Comparison of ENCODE assay signal across 22 cellular contexts in genomic region chr13:113469582-113469981, GRCh38. TPM values are rescaled to one million over a fixed set of nuclear protein-coding genes. Genes with fewer than 3 reads are reported as not detected.
DNase-seq lines count a peak whose midpoint lies in the region; ATAC-seq and TF ChIP-seq lines count a peak whose summit lies in the region.
"Had no signal": no experiment of that assay in that cellular context is flagged by ENCODE, and none has a peak within 500 bp of the region (broad histone marks: within the 10 kb centered on the region; RNA-seq: fewer than 3 reads in every experiment).

No MANE protein-coding gene starts in this region.

- peaks cover 9% of the 10 kb centered on the region for H3K27me3 Mint-ChIP-seq in GM23338 (ENCODE audit: insufficient read depth, low read depth, poor library complexity)
- H3K27me3 Mint-ChIP-seq in activated naive CD4-positive, alpha-beta T cell treated with anti-CD3 and anti-CD28 coated beads for 36 hours (ENCODE audit: low read depth) = no peaks in the 10 kb centered on the region

- H3K36me3 ChIP-seq in GM23338 (ENCODE audit: insufficient read depth) = peaks cover 25% of the 10 kb centered on the region
- peaks cover 58% of the 10 kb centered on the region for H3K36me3 ChIP-seq in HUES64 (ENCODE audit: insufficient read depth, low read length)
- peaks cover 7% of the 10 kb centered on the region for H3K36me3 ChIP-seq in iPS-15b (ENCODE audit: control insufficient read depth, insufficient read depth, low read length)
- H3K36me3 ChIP-seq in trophoblast cell (ENCODE audit: control insufficient read depth in 1 of 2, insufficient read depth in 2 of 2, low read length in 2 of 2) = peaks cover 23 to 32% of the 10 kb centered on the region in 2 experiments

- H4K12ac ChIP-seq in trophoblast cell (ENCODE audit: low read depth, low read length) = peak overlapping the region; percentile 56

- H3K79me2 ChIP-seq in GM23338 (replicated peaks; ENCODE audit: insufficient read depth) = peaks cover 54% of the 10 kb centered on the region
- no peaks in the 10 kb centered on the region for H3K79me2 ChIP-seq in trophoblast cell (ENCODE audit: control insufficient read depth, insufficient read depth, low read length, poor library complexity)

- H2BK120ac ChIP-seq in trophoblast cell (ENCODE audit: insufficient read depth, low read length, poor library complexity) = peak overlapping the region; percentile 34

- H3K9me3 ChIP-seq in HUES64 (ENCODE audit: insufficient read depth, low read depth, low read length) (no peaks in the 10 kb centered on the region), iPS-15b (ENCODE audit: control insufficient read depth, insufficient read depth, low read length) (no peaks in the 10 kb centered on the region), trophoblast cell (ENCODE audit: insufficient read depth, low read depth, low read length) (no peaks in the 10 kb centered on the region)
- H3K9me3 ChIP-seq: A549, SJSA1 had no signal

- H3K9ac ChIP-seq in HUES64 (ENCODE audit: low read depth, low read length) = no peak overlapping the region
- peak overlapping the region; percentile 2 for H3K9ac ChIP-seq in iPS-15b (ENCODE audit: low read depth, low read length)
- no peak overlapping the region for H3K9ac ChIP-seq in trophoblast cell (ENCODE audit: low read length)

- no peak for TF ChIP-seq CTCF in GM23338 (conservative IDR thresholded peaks at IDR 0.05; ENCODE audit: low read depth in 2 of 2)

- H3K4me1 Mint-ChIP-seq in GM23338 = peaks cover 18% of the 10 kb centered on the region
- no peaks in the 10 kb centered on the region for H3K4me1 Mint-ChIP-seq in activated naive CD4-positive, alpha-beta T cell treated with anti-CD3 and anti-CD28 coated beads for 36 hours (ENCODE audit: low read depth)

- no peak overlapping the region for H2BK12ac ChIP-seq in trophoblast cell (ENCODE audit: low read length)

- H3K79me1 ChIP-seq in trophoblast cell (ENCODE audit: low read length) = peaks cover 6% of the 10 kb centered on the region

- H2AK5ac ChIP-seq in trophoblast cell (ENCODE audit: low read length) = no peak overlapping the region

- H3K4me1 ChIP-seq in GM23338 (ENCODE audit: insufficient read depth) (peaks cover 12% of the 10 kb centered on the region), HUES64 (ENCODE audit: insufficient read depth, low read length) (peaks cover 9% of the 10 kb centered on the region; the same call in 1 of the 2 replicates), iPS-15b (ENCODE audit: control insufficient read depth, insufficient read depth, low read length) (peaks cover 4% of the 10 kb centered on the region), trophoblast cell (ENCODE audit: control insufficient read depth in 1 of 2, insufficient read depth in 2 of 2, low read length in 2 of 2) (peaks cover 8 to 12% of the 10 kb centered on the region in 2 experiments)
- H3K4me1 ChIP-seq: A549, SJSA1 had no signal

- H3K18ac ChIP-seq in trophoblast cell (ENCODE audit: low read length) = no peak overlapping the region

- H4K20me1 ChIP-seq in GM23338 (replicated peaks; ENCODE audit: insufficient read depth) = peaks cover 13% of the 10 kb centered on the region; the same call in 1 of the 2 replicates

- ATAC-seq in GM23338 = no peak
- no peak for ATAC-seq in GM18498 (IDR thresholded peaks at IDR 0.05; ENCODE audit: unreplicated experiment)
- ATAC-seq: A549 had no signal

- H3F3A ChIP-seq in GM23338 (replicated peaks; ENCODE audit: low read depth) = peaks cover 11% of the 10 kb centered on the region; the same call in 1 of the 2 replicates

- H4K8ac ChIP-seq in trophoblast cell (ENCODE audit: low read depth, low read length) = peak overlapping the region; percentile 44

- H3K27ac Mint-ChIP-seq in GM23338 = peak overlapping the region; percentile 87
- H3K27ac Mint-ChIP-seq in activated naive CD4-positive, alpha-beta T cell treated with anti-CD3 and anti-CD28 coated beads for 36 hours = no peak overlapping the region
- H3K27ac Mint-ChIP-seq: CD8-positive, alpha-beta memory T cell; HFFc6 had no signal

- H3K9me2 ChIP-seq in GM23338 (ENCODE audit: insufficient read depth) = no peaks in the 10 kb centered on the region

- H3K27ac ChIP-seq in GM23338 (ENCODE audit: low read depth) (peak overlapping the region; percentile 78), HUES64 (ENCODE audit: low read depth, low read length) (0 out of 2 replicates have a peak overlapping the region, but pooled peaks have one; percentile 0), trophoblast cell (ENCODE audit: low read depth, low read length) (peak overlapping the region; percentile 68)
- H3K27ac ChIP-seq: A549, SJSA1 had no signal

- WGBS in HUES64 = 92% methylated on average over 7 of the region's 7 CpGs
- no CpG with 5 or more reads among the region's 7 CpGs for WGBS in trophoblast cell (ENCODE audit: extremely low coverage, insufficient coverage, insufficient read length)

- H3K27me3 ChIP-seq in GM23338 (ENCODE audit: insufficient read depth) (no peaks in the 10 kb centered on the region), HUES64 (ENCODE audit: insufficient read depth, low read length) (no peaks in the 10 kb centered on the region), iPS-15b (ENCODE audit: control insufficient read depth, insufficient read depth, low read length) (no peaks in the 10 kb centered on the region), trophoblast cell (ENCODE audit: insufficient read depth, low read length) (no peaks in the 10 kb centered on the region)
- H3K27me3 ChIP-seq: SJSA1 had no signal

- H3K9me3 Mint-ChIP-seq in GM23338 = no peaks in the 10 kb centered on the region
- H3K9me3 Mint-ChIP-seq in activated naive CD4-positive, alpha-beta T cell treated with anti-CD3 and anti-CD28 coated beads for 36 hours = no peaks in the 10 kb centered on the region
- H3K9me3 Mint-ChIP-seq: CD8-positive, alpha-beta memory T cell; HFFc6 had no signal

- no peak overlapping the region for H3K4ac ChIP-seq in trophoblast cell (ENCODE audit: low read depth, low read length)

- H3K14ac ChIP-seq in trophoblast cell (ENCODE audit: low read length) = peak overlapping the region; percentile 32

- H4K91ac ChIP-seq in trophoblast cell (ENCODE audit: low read depth, low read length) = peak overlapping the region; percentile 38

- H2BK5ac ChIP-seq in trophoblast cell (ENCODE audit: low read depth, low read length, poor library complexity) = peak overlapping the region; percentile 25

- H3K4me2 ChIP-seq in GM23338 (no peak overlapping the region), trophoblast cell (ENCODE audit: low read length) (no peak overlapping the region)
- H3K4me2 ChIP-seq: A549 had no signal

- H3K4me3 ChIP-seq in GM23338 = no peak overlapping the region
- no peak overlapping the region for H3K4me3 ChIP-seq in HUES64 (ENCODE audit: low read length)
- H3K4me3 ChIP-seq in iPS-15b (ENCODE audit: low read depth, low read length) = no peak overlapping the region
- H3K4me3 ChIP-seq in trophoblast cell (ENCODE audit: low read depth, low read length) = no peak overlapping the region
- H3K4me3 ChIP-seq: A549, SJSA1 had no signal

- H2AFZ ChIP-seq in GM23338 (no peak overlapping the region), trophoblast cell (ENCODE audit: insufficient read depth, low read length, poor library complexity) (no peak overlapping the region)

- H3K23ac ChIP-seq in trophoblast cell (ENCODE audit: low read length) = no peak overlapping the region

- no peak for DNase-seq in GM23338 (ENCODE audit: low spot score)
- no peak for DNase-seq in trophoblast cell
- DNase-seq in activated naive CD4-positive, alpha-beta T cell treated with anti-CD3 and anti-CD28 coated beads for 36 hours = no peak
- no peak for DNase-seq in NCI-H748 (lab: John Stamatoyannopoulos, UW; ENCODE audit: unreplicated experiment)
- DNase-seq: Calu3; CD8-positive, alpha-beta memory T cell; DMS79 treated with DMSO at 0.1 percent for 48 hours; HFFc6; Karpas-422; NCI-H1092; NCI-H1417 treated with DMSO at 0.1 percent for 48 hours; NCI-H1694 treated with DMSO at 0.1 percent for 48 hours; NCI-H446 treated with DMSO at 0.1 percent for 48 hours; NCI-H526; Right ventricle myocardium superior; RPMI8226 had no signal

- H3K36me3 Mint-ChIP-seq in GM23338 (ENCODE audit: low read depth) = peaks cover 50% of the 10 kb centered on the region
- H3K36me3 Mint-ChIP-seq in activated naive CD4-positive, alpha-beta T cell treated with anti-CD3 and anti-CD28 coated beads for 36 hours (ENCODE audit: low read depth) = peaks cover 21% of the 10 kb centered on the region

- H3K4me3 Mint-ChIP-seq in GM23338 = no peak overlapping the region
- no peak overlapping the region for H3K4me3 Mint-ChIP-seq in activated naive CD4-positive, alpha-beta T cell treated with anti-CD3 and anti-CD28 coated beads for 36 hours
- H3K4me3 Mint-ChIP-seq: CD14-positive monocyte; CD8-positive, alpha-beta memory T cell; HFFc6 had no signal

- CTCF ChIA-PET in activated naive CD4-positive, alpha-beta T cell treated with anti-CD3 and anti-CD28 coated beads for 36 hours (lab: Charles Lee) = no interaction called here

- intact Hi-C loops in activated naive CD4-positive, alpha-beta T cell treated with anti-CD3 and anti-CD28 coated beads for 36 hours (cut with micrococcal nuclease) = no loop called here

TF ChIP-seq in GM23338, 12 proteins besides CTCF, POLR2A, EP300 and RAD21 (continues in another document):
- TF ChIP-seq ZNF114 (CRISPR knock-in tag; IDR thresholded peaks at IDR 0.05) = no peak
- TF ChIP-seq EZH2 (IDR thresholded peaks at IDR 0.05; ENCODE audit: low read depth, unreplicated experiment) = no peak
- no peak for TF ChIP-seq ETS1 (IDR thresholded peaks at IDR 0.05)
- TF ChIP-seq ZNF331 (CRISPR knock-in tag; IDR thresholded peaks at IDR 0.05; ENCODE audit: low read depth) = no peak

RNA-seq across cellular contexts. Expression of gene ADPRHL1, which starts 16.3 kb away (rescaled TPM):
- 0.80 and 1.3 TPM in 2 replicates for total RNA-seq in GM23338 (2014; rRNA removed; shearing (Covaris generic))
- polyA plus RNA-seq in GM23338 (2016; fragmentation: Nextera tagmentation; extraction: Ambion mirVana) = 0.96 and 1.0 TPM in 2 replicates
- 0.85 TPM for polyA plus RNA-seq in HUES64 (2013, experiment 1 of 2)
- polyA plus RNA-seq in HUES64 (2013, experiment 2 of 2) = 0.82 TPM
- 1.4 TPM in 2 replicates for polyA plus RNA-seq in trophoblast cell (2013)
- under 1 TPM; 0.10 to 0.57 TPM for total RNA-seq in activated naive CD4-positive, alpha-beta T cell treated with anti-CD3 and anti-CD28 coated beads for 36 hours

RNA-seq across cellular contexts. Expression of gene DCUN1D2, which starts 20.9 kb away (rescaled TPM):
- 25.7 and 38.0 TPM in 2 replicates for total RNA-seq in GM23338 (2014; rRNA removed; shearing (Covaris generic))
- polyA plus RNA-seq in GM23338 (2016; fragmentation: Nextera tagmentation; extraction: Ambion mirVana) = 12.3 and 12.5 TPM in 2 replicates
- 13.8 TPM for polyA plus RNA-seq in HUES64 (2013, experiment 1 of 2)
- 15.3 TPM for polyA plus RNA-seq in HUES64 (2013, experiment 2 of 2)
- polyA plus RNA-seq in trophoblast cell (2013) = 15.9 and 16.7 TPM in 2 replicates
- 10 to 100 TPM; 14.3 to 14.7 TPM for total RNA-seq in activated naive CD4-positive, alpha-beta T cell treated with anti-CD3 and anti-CD28 coated beads for 36 hours

Comparison
In these comparisons a context has a peak if more than half of its experiments do, and no peak if none do; other contexts are left out.
1. H3K27ac ChIP-seq: peak in every context shown above with its lines; median percentile 78 in GM23338; 68 in trophoblast cell; 0 in HUES64.